In the genomic region with DNA sequence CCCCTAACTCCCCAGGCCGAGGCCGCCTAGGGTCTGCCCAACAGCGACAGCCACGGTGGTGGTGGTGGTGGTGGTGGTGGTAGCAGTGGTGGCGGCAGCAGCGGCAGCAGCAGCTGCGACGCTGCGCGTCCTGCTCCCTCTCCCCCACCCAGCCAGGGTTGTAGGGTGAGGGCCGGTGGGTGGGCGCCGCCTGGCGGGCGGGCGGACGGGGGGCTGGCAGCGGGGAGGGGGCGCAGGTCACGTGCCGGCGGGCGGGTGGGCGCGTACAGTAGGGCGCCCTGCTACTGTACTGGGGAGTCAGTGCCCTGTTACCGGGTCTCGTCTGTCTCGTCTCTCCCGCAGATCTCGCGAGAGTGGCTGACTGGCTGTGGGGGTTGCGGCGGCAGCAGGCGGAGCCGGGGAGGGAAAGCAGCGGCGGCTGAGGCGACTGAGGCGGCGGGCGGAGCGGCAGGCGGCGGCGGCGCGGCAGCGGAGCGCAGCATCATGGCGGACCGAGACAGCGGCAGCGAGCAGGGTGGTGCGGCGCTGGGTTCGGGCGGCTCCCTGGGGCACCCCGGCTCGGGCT, we compare ENCODE assay signal across 8 cellular contexts. TPM values are rescaled to one million over a fixed set of nuclear protein-coding genes. Genes with fewer than 3 reads are reported as not detected.
DNase-seq lines count a peak whose midpoint lies in the region; ATAC-seq and TF ChIP-seq lines count a peak whose summit lies in the region.

A gene (plus strand): TSS at position 411 of the 565 bp plus-strand sequence. CDS start 73 bp downstream, at position 484.

- H3K4me3 ChIP-seq in parathyroid adenoma (ENCODE audit: low read depth, low read length) (peak within 1 kb of the TSS; percentile 74), tibial artery (peak within 1 kb of the TSS; percentile 70 to 71)

- no peaks in the 10 kb centered on the region for H3K27me3 ChIP-seq in parathyroid adenoma (ENCODE audit: control insufficient read depth, insufficient read depth, low read length)
- no peaks in the 10 kb centered on the region for H3K27me3 ChIP-seq in tibial artery

- ATAC-seq in HG02642 (IDR thresholded peaks at IDR 0.05; ENCODE audit: poor library complexity, unreplicated experiment) (peak; percentile 92), Right ventricle myocardium inferior (peak; percentile 95)

- H3K79me2 ChIP-seq in parathyroid adenoma: peaks cover 32% of the 10 kb centered on the region

- H3K9me3 ChIP-seq in parathyroid adenoma (ENCODE audit: control insufficient read depth, low read length) (no peaks in the 10 kb centered on the region), tibial artery (no peaks in the 10 kb centered on the region)

- peaks cover 74% of the 10 kb centered on the region for H3K4me1 Mint-ChIP-seq in activated naive CD8-positive, alpha-beta T cell (ENCODE audit: low read depth)

- intact Hi-C loops in Right ventricle myocardium inferior (cut with DNase I) (loop anchor here (1.0 kb wide), 1 partner anchor 32 kb away; no protein-coding TSS in a partner anchor), tibial artery (cut with DNase I; ENCODE audit: low total_unique reads) (no loop called here)

- peak within 1 kb of the TSS; percentile 90 for H3K4me2 ChIP-seq in parathyroid adenoma (ENCODE audit: low read length)

- H3K27ac Mint-ChIP-seq in activated naive CD8-positive, alpha-beta T cell: peak within 1 kb of the TSS; percentile 91

- no peaks in the 10 kb centered on the region for H3K9me3 Mint-ChIP-seq in activated naive CD8-positive, alpha-beta T cell (ENCODE audit: low read depth)

- peak within 1 kb of the TSS; percentile 85 for H2AFZ ChIP-seq in parathyroid adenoma

- peak; percentile 85 for DNase-seq in NCI-H1092 treated with DMSO at 0.1 percent for 48 hours (lab: John Stamatoyannopoulos, UW)
- DNase-seq in SKM-1 treated with dmso at 0.1 percent for 144 hours (lab: John Stamatoyannopoulos, UW; ENCODE audit: unreplicated experiment): peak; percentile 92
- DNase-seq in Right ventricle myocardium inferior (ENCODE audit: missing footprints): peak; percentile 98
- DNase-seq in tibial artery: peak; percentile 97 to 98

- H3K9ac ChIP-seq in parathyroid adenoma: peak within 1 kb of the TSS; percentile 69

- H3K4me1 ChIP-seq in parathyroid adenoma (peaks cover 36% of the 10 kb centered on the region), tibial artery (peaks cover 0 to 74% (median 54%) of the 10 kb centered on the region in 4 donors)

- H3K4me3 Mint-ChIP-seq in activated naive CD8-positive, alpha-beta T cell: peak within 1 kb of the TSS; percentile 94

- peaks cover 2% of the 10 kb centered on the region for H3K36me3 Mint-ChIP-seq in activated naive CD8-positive, alpha-beta T cell

- TF ChIP-seq CTCF in GM12872 (IDR thresholded peaks at IDR 0.05; ENCODE audit: insufficient read depth, low read depth, low read length) (peak; percentile 17; the same call in 1 of the 3 replicates), parathyroid adenoma (IDR thresholded peaks at IDR 0.05) (peak; percentile 15), tibial artery (IDR thresholded peaks at IDR 0.05) (no peak)

- H3K27me3 Mint-ChIP-seq in activated naive CD8-positive, alpha-beta T cell: no peaks in the 10 kb centered on the region

- H3K27ac ChIP-seq in parathyroid adenoma (peak within 1 kb of the TSS; percentile 93), tibial artery (peak within 1 kb of the TSS; percentile 90 to 96)

- no peaks in the 10 kb centered on the region for H3K36me3 ChIP-seq in parathyroid adenoma (ENCODE audit: control insufficient read depth, insufficient read depth, low read length)
- no peaks in the 10 kb centered on the region for H3K36me3 ChIP-seq in tibial artery

RNA-seq across cellular contexts. Expression of the gene that starts here (rescaled TPM):
- 22.2 TPM for total RNA-seq in Right ventricle myocardium inferior

Comparison
In these comparisons a context has a peak if more than half of its experiments do, and no peak if none do; other contexts are left out.
1. Peak in every context shown above with its lines: DNase-seq, ATAC-seq, H3K4me3 ChIP-seq and H3K27ac ChIP-seq.
2. CTCF ChIP-seq: peak in GM12872 (single experiment) and parathyroid adenoma (single experiment); none in tibial artery (0 of 2).